In the genomic region with DNA sequence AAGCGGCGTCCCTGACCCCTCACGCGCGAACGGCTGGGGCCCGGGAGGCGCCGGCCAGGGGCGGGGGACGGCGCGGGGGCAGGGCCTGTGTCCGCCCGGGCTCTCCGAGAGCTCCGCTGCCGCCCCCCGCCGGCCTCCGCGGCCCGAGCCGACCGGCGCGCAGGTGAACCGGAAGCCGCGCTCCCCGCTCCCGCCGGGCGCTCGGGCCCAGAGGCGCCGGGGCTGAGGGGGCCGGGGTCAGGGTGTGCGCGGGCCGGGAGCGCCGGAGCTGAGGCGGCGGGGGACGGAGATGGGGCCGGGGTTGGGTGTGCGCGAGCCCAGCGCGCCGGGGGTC, we compare ENCODE assay signal across 8 cellular contexts. TPM values are rescaled to one million over a fixed set of nuclear protein-coding genes. Genes with fewer than 3 reads are reported as not detected.
DNase-seq lines count a peak whose midpoint lies in the region; ATAC-seq and TF ChIP-seq lines count a peak whose summit lies in the region.

No MANE protein-coding gene starts in this region.

- peaks cover 1% of the 10 kb centered on the region for H3K36me3 Mint-ChIP-seq in activated CD8-positive, alpha-beta memory T cell treated with anti-CD3 and anti-CD28 coated beads, Interleukin-2, amount 10 ng/mL, durations not matched to agents 7 days and 5 days

- no peak for TF ChIP-seq POLR2A in breast epithelium (IDR thresholded peaks at IDR 0.05)

- no peak overlapping the region for H3K27ac Mint-ChIP-seq in activated CD8-positive, alpha-beta memory T cell treated with anti-CD3 and anti-CD28 coated beads, Interleukin-2, amount 10 ng/mL, durations not matched to agents 7 days and 5 days

- H3K9me3 Mint-ChIP-seq in activated CD8-positive, alpha-beta memory T cell treated with anti-CD3 and anti-CD28 coated beads, Interleukin-2, amount 10 ng/mL, durations not matched to agents 7 days and 5 days (ENCODE audit: low read depth), result no peaks in the 10 kb centered on the region

- TF ChIP-seq CTCF in breast epithelium (IDR thresholded peaks at IDR 0.05), result no peak

- peak; percentile 60 for ATAC-seq in activated CD8-positive, alpha-beta memory T cell treated with anti-CD3 and anti-CD28 coated beads, Interleukin-2, amount 10 ng/mL, durations not matched to agents 7 days and 5 days
- ATAC-seq in HG02981 (IDR thresholded peaks at IDR 0.05; ENCODE audit: unreplicated experiment), result no peak

- intact Hi-C loops in breast epithelium (cut with DNase I; ENCODE audit: low total_unique reads), result no loop called here

- no peak for DNase-seq in activated CD8-positive, alpha-beta memory T cell treated with anti-CD3 and anti-CD28 coated beads, Interleukin-2, amount 10 ng/mL, durations not matched to agents 7 days and 5 days
- DNase-seq in activated CD8-positive, alpha-beta memory T cell treated with anti-CD3 and anti-CD28 coated beads, Interleukin-2, amount 50 U/mL, for 4 hours, result no peak
- DNase-seq in NAMALWA (ENCODE audit: low spot score) (peak; percentile 44), breast epithelium (ENCODE audit: low spot score in 2 of 2) (no peak), left kidney (ENCODE audit: low read depth, low spot score) (peak; percentile 74), SW 1271 (lab: John Stamatoyannopoulos, UW) (no peak)

- H3K9me3 ChIP-seq in breast epithelium (no peaks in the 10 kb centered on the region), subcutaneous abdominal adipose tissue (ENCODE audit: control insufficient read depth in 5 of 5, low read length in 5 of 5) (peaks cover 0 to 4% (median 0%) of the 10 kb centered on the region in 5 donors)

- peak overlapping the region in 2 of 5 donors; percentile 61 to 64 for H3K9ac ChIP-seq in subcutaneous abdominal adipose tissue (ENCODE audit: low read length in 5 of 5)

- H3K4me1 ChIP-seq in breast epithelium (peaks cover 0 to 7% of the 10 kb centered on the region in 2 donors), subcutaneous abdominal adipose tissue (ENCODE audit: control insufficient read depth in 5 of 5, insufficient read depth in 5 of 5, low read length in 5 of 5) (peaks cover 0 to 45% (median 21%) of the 10 kb centered on the region in 5 donors)

- H3K27me3 Mint-ChIP-seq in activated CD8-positive, alpha-beta memory T cell treated with anti-CD3 and anti-CD28 coated beads, Interleukin-2, amount 10 ng/mL, durations not matched to agents 7 days and 5 days, result peaks cover 15% of the 10 kb centered on the region

- no peaks in the 10 kb centered on the region for H3K36me3 ChIP-seq in breast epithelium
- H3K36me3 ChIP-seq in subcutaneous abdominal adipose tissue (ENCODE audit: control insufficient read depth in 5 of 5, insufficient read depth in 5 of 5, low read length in 5 of 5), result no peaks in the 10 kb centered on the region

- H3K27ac ChIP-seq in breast epithelium (peak overlapping the region; percentile 93 to 96), subcutaneous abdominal adipose tissue (ENCODE audit: low read depth, low read length) (no peak overlapping the region)

- H3K4me3 Mint-ChIP-seq in activated CD8-positive, alpha-beta memory T cell treated with anti-CD3 and anti-CD28 coated beads, Interleukin-2, amount 10 ng/mL, durations not matched to agents 7 days and 5 days, result peak overlapping the region; percentile 83

- peak overlapping the region; percentile 61 to 92 (median 81) for H3K4me3 ChIP-seq in breast epithelium
- peak overlapping the region in 4 of 5 donors; percentile 67 to 73 (median 70) for H3K4me3 ChIP-seq in subcutaneous abdominal adipose tissue (ENCODE audit: low read depth in 1 of 5, low read length in 5 of 5)

- no peaks in the 10 kb centered on the region for H3K27me3 ChIP-seq in breast epithelium
- H3K27me3 ChIP-seq in subcutaneous abdominal adipose tissue (ENCODE audit: control insufficient read depth in 5 of 5, insufficient read depth in 4 of 5, low read length in 5 of 5), result no peaks in the 10 kb centered on the region

- CTCF ChIA-PET in activated CD8-positive, alpha-beta memory T cell treated with anti-CD3 and anti-CD28 coated beads, Interleukin-2, amount 10 ng/mL, durations not matched to agents 7 days and 5 days (lab: Charles Lee), result interaction anchor here (0.8 to 1.8 kb wide), 6 partner anchors 8 to 436 kb away, joined by 3 to 7 read pairs (median 3); no protein-coding TSS in a partner anchor

- peaks cover 23% of the 10 kb centered on the region for H3K4me1 Mint-ChIP-seq in activated CD8-positive, alpha-beta memory T cell treated with anti-CD3 and anti-CD28 coated beads, Interleukin-2, amount 10 ng/mL, durations not matched to agents 7 days and 5 days

RNA-seq across cellular contexts. Expression of gene HIP1R, which starts 0.4 kb away (rescaled TPM):
- total RNA-seq in activated CD8-positive, alpha-beta memory T cell treated with anti-CD3 and anti-CD28 coated beads, Interleukin-2, amount 10 ng/mL, durations not matched to agents 7 days and 5 days, result 10 to 100 TPM; 31.9 to 34.7 TPM
- 10 to 100 TPM; 17.8 to 83.3 (median 49.5) TPM for total RNA-seq in breast epithelium

Comparison
In these comparisons a context has a peak if more than half of its experiments do, and no peak if none do; other contexts are left out.
1. DNase-seq: peak in NAMALWA (single experiment) and left kidney (single experiment); none in activated CD8-positive, alpha-beta memory T cell treated with anti-CD3 and anti-CD28 coated beads, Interleukin-2, amount 10 ng/mL, durations not matched to agents 7 days and 5 days (single experiment), activated CD8-positive, alpha-beta memory T cell treated with anti-CD3 and anti-CD28 coated beads, Interleukin-2, amount 50 U/mL, for 4 hours (single experiment), breast epithelium (0 of 2) and SW 1271 (0 of 2).